Comparison of ENCODE assay signal across 7 cellular contexts in the genomic region with DNA sequence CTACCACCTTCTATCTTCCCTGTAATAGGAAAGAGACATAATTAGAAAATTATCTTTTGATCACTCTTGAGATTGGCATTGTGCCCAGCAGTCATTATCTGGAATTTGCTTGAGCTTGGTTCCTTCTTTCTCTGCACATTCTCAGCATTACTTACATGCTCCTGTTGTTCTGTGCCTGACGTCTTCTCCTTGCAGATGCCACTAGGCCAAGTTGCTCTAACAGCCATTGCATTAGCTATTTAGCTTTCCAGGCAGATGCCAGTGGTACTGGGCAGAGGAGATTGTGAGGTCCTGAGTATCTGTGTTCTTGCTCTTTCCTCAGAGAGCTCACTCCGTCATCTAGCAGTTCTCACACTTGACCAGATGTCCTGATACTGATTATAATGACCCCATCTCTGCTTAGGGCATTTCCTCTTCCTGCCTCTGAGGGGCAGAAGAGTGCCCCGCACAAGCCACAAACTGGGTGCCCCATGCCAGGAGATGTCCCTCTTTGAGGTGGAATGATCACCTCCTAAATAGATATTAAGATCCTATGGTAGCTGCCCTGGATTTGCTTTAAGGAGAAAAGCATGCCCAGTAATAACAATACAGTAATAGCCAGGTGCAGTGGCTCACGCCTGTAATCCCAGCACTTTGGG. TPM values are rescaled to one million over a fixed set of nuclear protein-coding genes. Genes with fewer than 3 reads are reported as not detected.
DNase-seq lines count a peak whose midpoint lies in the region; TF ChIP-seq lines count a peak whose summit lies in the region.
"Had no signal": no experiment of that assay in that cellular context is flagged by ENCODE, and none has a peak within 500 bp of the region (broad histone marks: within the 10 kb centered on the region; RNA-seq: fewer than 3 reads in every experiment).

No MANE protein-coding gene starts in this region.

- H3K27ac Mint-ChIP-seq in activated T-helper 2 cell treated with anti-CD3 and anti-CD28 coated beads, Interferon-gamma antibody, Interleukin-2, Interleukin-4, amounts not matched to agents 10 μg/mL and 5 μg/mL and 100 μg/mL, durations not matched to agents 14 hours and 24 hours and 36 hours, result peak overlapping the region; percentile 5

- TF ChIP-seq CTCF in retinal pigment epithelial cell (conservative IDR thresholded peaks at IDR 0.05; ENCODE audit: low read depth, low read length), result peak; percentile 46

- H3K27me3 Mint-ChIP-seq in activated T-helper 2 cell treated with anti-CD3 and anti-CD28 coated beads, Interferon-gamma antibody, Interleukin-2, Interleukin-4, amounts not matched to agents 10 μg/mL and 5 μg/mL and 100 μg/mL, durations not matched to agents 14 hours and 24 hours and 36 hours (ENCODE audit: low read depth), result no peaks in the 10 kb centered on the region

- H3K36me3 Mint-ChIP-seq in activated T-helper 2 cell treated with anti-CD3 and anti-CD28 coated beads, Interferon-gamma antibody, Interleukin-2, Interleukin-4, amounts not matched to agents 10 μg/mL and 5 μg/mL and 100 μg/mL, durations not matched to agents 14 hours and 24 hours and 36 hours (ENCODE audit: low read depth), result peaks cover 65% of the 10 kb centered on the region

- H3K4me3 Mint-ChIP-seq in activated T-helper 2 cell treated with anti-CD3 and anti-CD28 coated beads, Interferon-gamma antibody, Interleukin-2, Interleukin-4, amounts not matched to agents 10 μg/mL and 5 μg/mL and 100 μg/mL, durations not matched to agents 14 hours and 24 hours and 36 hours (ENCODE audit: low read depth), result no peak overlapping the region

- DNase-seq in SIG-M5 treated with dmso at 0.1 percent for 504 hours (lab: John Stamatoyannopoulos, UW; ENCODE audit: unreplicated experiment), result peak; percentile 42
- no peak for DNase-seq in SIG-M5 (lab: John Stamatoyannopoulos, UW)
- DNase-seq in activated T-helper 2 cell treated with anti-CD3 and anti-CD28 coated beads, Interferon-gamma antibody, Interleukin-2, Interleukin-4, amounts not matched to agents 10 μg/mL and 5 μg/mL and 100 μg/mL, durations not matched to agents 14 hours and 24 hours and 36 hours (ENCODE audit: low spot score), result no peak
- DNase-seq in retinal pigment epithelial cell (ENCODE audit: low read depth), result peak; percentile 19
- DNase-seq in NCI-H345 (lab: John Stamatoyannopoulos, UW), result no peak
- DNase-seq in T1000 (lab: John Stamatoyannopoulos, UW), result no peak
- DNase-seq: DMS79 had no signal

- no peaks in the 10 kb centered on the region for H3K9me3 Mint-ChIP-seq in activated T-helper 2 cell treated with anti-CD3 and anti-CD28 coated beads, Interferon-gamma antibody, Interleukin-2, Interleukin-4, amounts not matched to agents 10 μg/mL and 5 μg/mL and 100 μg/mL, durations not matched to agents 14 hours and 24 hours and 36 hours

- H3K4me3 ChIP-seq in retinal pigment epithelial cell (ENCODE audit: low read length), result no peak overlapping the region

- intact Hi-C loops in activated T-helper 2 cell treated with anti-CD3 and anti-CD28 coated beads, Interferon-gamma antibody, Interleukin-2, Interleukin-4, amounts not matched to agents 10 μg/mL and 5 μg/mL and 100 μg/mL, durations not matched to agents 14 hours and 24 hours and 36 hours (cut with micrococcal nuclease), result no loop called here

- peaks cover 27% of the 10 kb centered on the region for H3K4me1 Mint-ChIP-seq in activated T-helper 2 cell treated with anti-CD3 and anti-CD28 coated beads, Interferon-gamma antibody, Interleukin-2, Interleukin-4, amounts not matched to agents 10 μg/mL and 5 μg/mL and 100 μg/mL, durations not matched to agents 14 hours and 24 hours and 36 hours (ENCODE audit: low read depth)

RNA-seq across cellular contexts. Expression of gene ARHGAP1, which starts 30.7 kb away (rescaled TPM):
- total RNA-seq in activated T-helper 2 cell treated with anti-CD3 and anti-CD28 coated beads, Interferon-gamma antibody, Interleukin-2, Interleukin-4, amounts not matched to agents 10 μg/mL and 5 μg/mL and 100 μg/mL, durations not matched to agents 14 hours and 24 hours and 36 hours, result 58.8 and 66.8 TPM in 2 replicates

RNA-seq across cellular contexts. Expression of gene ZNF408, which starts 31.1 kb away (rescaled TPM):
- 10.2 and 12.2 TPM in 2 replicates for total RNA-seq in activated T-helper 2 cell treated with anti-CD3 and anti-CD28 coated beads, Interferon-gamma antibody, Interleukin-2, Interleukin-4, amounts not matched to agents 10 μg/mL and 5 μg/mL and 100 μg/mL, durations not matched to agents 14 hours and 24 hours and 36 hours

RNA-seq across cellular contexts. Expression of gene F2, which starts 49.3 kb away (rescaled TPM):
- 0.11 TPM in 1 of 2 replicates, not detected in the other for total RNA-seq in activated T-helper 2 cell treated with anti-CD3 and anti-CD28 coated beads, Interferon-gamma antibody, Interleukin-2, Interleukin-4, amounts not matched to agents 10 μg/mL and 5 μg/mL and 100 μg/mL, durations not matched to agents 14 hours and 24 hours and 36 hours

RNA-seq across cellular contexts. Expression of gene ATG13, which starts 52.4 kb away (rescaled TPM):
- 58.0 and 58.1 TPM in 2 replicates for total RNA-seq in activated T-helper 2 cell treated with anti-CD3 and anti-CD28 coated beads, Interferon-gamma antibody, Interleukin-2, Interleukin-4, amounts not matched to agents 10 μg/mL and 5 μg/mL and 100 μg/mL, durations not matched to agents 14 hours and 24 hours and 36 hours

RNA-seq across cellular contexts. Expression of gene HARBI1, which starts 52.7 kb away (rescaled TPM):
- 3.8 and 4.7 TPM in 2 replicates for total RNA-seq in activated T-helper 2 cell treated with anti-CD3 and anti-CD28 coated beads, Interferon-gamma antibody, Interleukin-2, Interleukin-4, amounts not matched to agents 10 μg/mL and 5 μg/mL and 100 μg/mL, durations not matched to agents 14 hours and 24 hours and 36 hours

Comparison
In these comparisons a context has a peak if more than half of its experiments do, and no peak if none do; other contexts are left out.
1. DNase-seq: peak in SIG-M5 treated with dmso at 0.1 percent for 504 hours (single experiment) and retinal pigment epithelial cell (single experiment); none in SIG-M5 (single experiment), activated T-helper 2 cell treated with anti-CD3 and anti-CD28 coated beads, Interferon-gamma antibody, Interleukin-2, Interleukin-4, amounts not matched to agents 10 μg/mL and 5 μg/mL and 100 μg/mL, durations not matched to agents 14 hours and 24 hours and 36 hours (single experiment), NCI-H345 (single experiment) and T1000 (single experiment).